In the genomic region with DNA sequence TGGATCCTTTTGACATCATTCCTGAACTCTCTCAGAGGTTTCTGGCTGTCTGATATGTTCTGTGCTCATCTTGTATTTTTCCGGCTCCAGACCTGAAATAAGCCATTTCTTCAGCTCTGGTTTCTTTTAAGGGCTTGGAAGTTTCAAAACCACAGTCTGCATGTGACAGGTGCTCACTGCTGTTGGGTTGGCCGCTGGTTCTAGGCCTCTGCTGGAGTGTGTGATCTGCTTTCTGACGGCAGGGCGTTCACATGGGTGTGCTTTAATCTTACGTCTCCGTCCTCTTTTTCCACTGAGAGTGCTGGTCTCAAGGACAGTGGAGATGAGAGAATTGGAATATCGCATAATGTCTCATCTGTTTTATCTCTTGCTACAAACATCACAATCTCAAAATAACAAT, we compare ENCODE assay signal across 29 cellular contexts. TPM values are rescaled to one million over a fixed set of nuclear protein-coding genes. Genes with fewer than 3 reads are reported as not detected.
DNase-seq lines count a peak whose midpoint lies in the region; ATAC-seq, FAIRE-seq and TF ChIP-seq lines count a peak whose summit lies in the region.
"Had no signal": no experiment of that assay in that cellular context is flagged by ENCODE, and none has a peak within 500 bp of the region (broad histone marks: within the 10 kb centered on the region; RNA-seq: fewer than 3 reads in every experiment).

No MANE protein-coding gene starts in this region.

- peaks cover 51% of the 10 kb centered on the region for H3K36me3 Mint-ChIP-seq in activated CD8-positive, alpha-beta memory T cell treated with anti-CD3 and anti-CD28 coated beads, Interleukin-2, amount 10 ng/mL, durations not matched to agents 7 days and 5 days
- peaks cover 24% of the 10 kb centered on the region for H3K36me3 Mint-ChIP-seq in CD8-positive, alpha-beta T cell
- H3K36me3 Mint-ChIP-seq in T-cell, result peaks cover 27% of the 10 kb centered on the region

- H3K27ac Mint-ChIP-seq in activated CD8-positive, alpha-beta memory T cell treated with anti-CD3 and anti-CD28 coated beads, Interleukin-2, amount 10 ng/mL, durations not matched to agents 7 days and 5 days, result peak overlapping the region; percentile 50
- peak overlapping the region; percentile 68 for H3K27ac Mint-ChIP-seq in CD8-positive, alpha-beta T cell
- H3K27ac Mint-ChIP-seq in T-cell, result peak overlapping the region; percentile 21 to 81
- H3K27ac Mint-ChIP-seq: B cell; endodermal cell; progenitor cell of endocrine pancreas; stimulated activated naive B cell treated with anti-CD40 and anti-IgM and Interleukin-4, amounts not matched to agents 10 μg/mL and 1 μg/mL and 100 μg/mL, for 72 hours had no signal

- H3K9ac ChIP-seq in smooth muscle cell (ENCODE audit: low read depth), result no peak overlapping the region
- H3K9ac ChIP-seq: KMS-11 had no signal

- no peak for TF ChIP-seq CTCF in CD8-positive, alpha-beta T cell (IDR thresholded peaks at IDR 0.05)
- TF ChIP-seq CTCF in smooth muscle cell (IDR thresholded peaks at IDR 0.05; ENCODE audit: borderline replicate concordance, insufficient read depth, poor library complexity, severe bottlenecking), result no peak

- H3K4me2 ChIP-seq in smooth muscle cell, result no peak overlapping the region
- H3K4me2 ChIP-seq: KMS-11 had no signal

- DNase-seq in activated CD8-positive, alpha-beta memory T cell treated with anti-CD3 and anti-CD28 coated beads, Interleukin-2, amount 10 ng/mL, durations not matched to agents 7 days and 5 days, result no peak
- no peak for DNase-seq in activated CD8-positive, alpha-beta memory T cell treated with anti-CD3 and anti-CD28 coated beads for 24 hours
- no peak for DNase-seq in CD8-positive, alpha-beta T cell
- DNase-seq in T-cell, result no peak
- DNase-seq in myocyte (ENCODE audit: low read depth), result peak; percentile 40
- DNase-seq in OCI-M2 (lab: John Stamatoyannopoulos, UW; ENCODE audit: unreplicated experiment), result no peak
- no peak for DNase-seq in smooth muscle cell (lab: John Stamatoyannopoulos, UW; ENCODE audit: unreplicated experiment)
- DNase-seq in GM19239 (ENCODE audit: insufficient read length, low spot score), result no peak
- DNase-seq: central memory CD4-positive, alpha-beta T cell; COR-L47; DMS79; endodermal cell; esophagus squamous epithelium; gastrocnemius medialis; GF-D8; hippocampal formation; left colon; mammary epithelial cell; NCI-H446 treated with DMSO at 0.1 percent for 48 hours; NCI-H82; right lobe of liver; stimulated activated CD4-positive, alpha-beta T cell treated with anti-CD3 and anti-CD28 coated beads, Interleukin-4, amount 100 ng/mL, for 4 hours; stimulated activated naive B cell treated with anti-CD40 and anti-IgM and Interleukin-4, amounts not matched to agents 10 μg/mL and 1 μg/mL and 100 μg/mL, for 72 hours had no signal

- H3K36me3 ChIP-seq in CD8-positive, alpha-beta T cell (ENCODE audit: insufficient read depth, low read length), result no peaks in the 10 kb centered on the region
- H3K36me3 ChIP-seq in smooth muscle cell (ENCODE audit: low read depth), result peaks cover 15% of the 10 kb centered on the region
- H3K36me3 ChIP-seq: right lobe of liver had no signal

- no peak overlapping the region for H3K27ac ChIP-seq in CD8-positive, alpha-beta T cell (ENCODE audit: low read depth, low read length)
- H3K27ac ChIP-seq in smooth muscle cell (ENCODE audit: low read depth), result no peak overlapping the region
- H3K27ac ChIP-seq: esophagus squamous epithelium, gastrocnemius medialis, KMS-11, right lobe of liver, SK-N-MC had no signal

- intact Hi-C loops in CD8-positive, alpha-beta T cell (cut with DNase I, micrococcal nuclease), result no loop called here

- FAIRE-seq in GM19239 (lab: Jason Lieb, UNC), result no peak

- H3K4me1 ChIP-seq in CD8-positive, alpha-beta T cell (ENCODE audit: insufficient read depth, low read length), result peaks cover 25% of the 10 kb centered on the region
- H3K4me1 ChIP-seq in smooth muscle cell (ENCODE audit: low read depth), result no peaks in the 10 kb centered on the region
- H3K4me1 ChIP-seq: esophagus squamous epithelium, gastrocnemius medialis had no signal

- no peak for ATAC-seq in activated CD8-positive, alpha-beta memory T cell treated with anti-CD3 and anti-CD28 coated beads, Interleukin-2, amount 10 ng/mL, durations not matched to agents 7 days and 5 days
- peak; percentile 16 for ATAC-seq in CD8-positive, alpha-beta T cell
- peak in 1 of 4 experiments; percentile 48 for ATAC-seq in T-cell (replicated peaks in 1 of 4)
- ATAC-seq: gastrocnemius medialis; HCT116; left colon; right lobe of liver; stimulated activated naive B cell treated with anti-CD40 and anti-IgM and Interleukin-4, amounts not matched to agents 10 μg/mL and 1 μg/mL and 100 μg/mL, for 72 hours had no signal

- no peaks in the 10 kb centered on the region for H3K9me3 ChIP-seq in CD8-positive, alpha-beta T cell (ENCODE audit: low read length)
- peaks cover 10% of the 10 kb centered on the region for H3K9me3 ChIP-seq in smooth muscle cell (replicated peaks; ENCODE audit: low read depth)

- POLR2A ChIA-PET in CD8-positive, alpha-beta T cell (lab: Charles Lee), result no interaction called here
- POLR2A ChIA-PET in T-cell (lab: Charles Lee), result no interaction called here

- 83% methylated on average over 7 of the region's 7 CpGs for WGBS in smooth muscle cell (ENCODE audit: low lambda C conversion rate)

- H3K27me3 Mint-ChIP-seq in activated CD8-positive, alpha-beta memory T cell treated with anti-CD3 and anti-CD28 coated beads, Interleukin-2, amount 10 ng/mL, durations not matched to agents 7 days and 5 days, result no peaks in the 10 kb centered on the region
- H3K27me3 Mint-ChIP-seq in CD8-positive, alpha-beta T cell (ENCODE audit: low read depth), result no peaks in the 10 kb centered on the region
- H3K27me3 Mint-ChIP-seq in T-cell, result no peaks in the 10 kb centered on the region
- H3K27me3 Mint-ChIP-seq: B cell; dendritic cell treated with granulocyte-macrophage colony-stimulating factor and Interleukin-4, amounts not matched to agents 40 ng/mL and 50 ng/mL, for 4 days; progenitor cell of endocrine pancreas; stimulated activated naive B cell treated with anti-CD40 and anti-IgM and Interleukin-4, amounts not matched to agents 10 μg/mL and 1 μg/mL and 100 μg/mL, for 72 hours had no signal

- no peak overlapping the region for H2AFZ ChIP-seq in smooth muscle cell (ENCODE audit: low read depth)

- peaks cover 5% of the 10 kb centered on the region for H3F3A ChIP-seq in smooth muscle cell (ENCODE audit: low read depth)

- peaks cover 97% of the 10 kb centered on the region for H3K79me2 ChIP-seq in smooth muscle cell (ENCODE audit: low read depth)

- H3K4me3 ChIP-seq in CD8-positive, alpha-beta T cell (ENCODE audit: low read depth, low read length), result no peak overlapping the region
- H3K4me3 ChIP-seq in smooth muscle cell, result no peak overlapping the region
- H3K4me3 ChIP-seq: esophagus squamous epithelium, gastrocnemius medialis, right lobe of liver, SK-N-MC had no signal

- CTCF ChIA-PET in activated CD8-positive, alpha-beta memory T cell treated with anti-CD3 and anti-CD28 coated beads, Interleukin-2, amount 10 ng/mL, durations not matched to agents 7 days and 5 days (lab: Charles Lee), result interaction anchor here (0.7 kb wide), 1 partner anchor 13 kb away, joined by 3 read pairs; no protein-coding TSS in a partner anchor
- CTCF ChIA-PET in CD8-positive, alpha-beta T cell (lab: Charles Lee), result no interaction called here
- CTCF ChIA-PET in T-cell (lab: Charles Lee), result no interaction called here

- peaks cover 12% of the 10 kb centered on the region for H3K9me3 Mint-ChIP-seq in activated CD8-positive, alpha-beta memory T cell treated with anti-CD3 and anti-CD28 coated beads, Interleukin-2, amount 10 ng/mL, durations not matched to agents 7 days and 5 days (ENCODE audit: low read depth)
- peaks cover 16% of the 10 kb centered on the region for H3K9me3 Mint-ChIP-seq in CD8-positive, alpha-beta T cell
- peaks cover 7 to 18% (median 8%) of the 10 kb centered on the region in 3 donors for H3K9me3 Mint-ChIP-seq in T-cell

- no peaks in the 10 kb centered on the region for H3K27me3 ChIP-seq in CD8-positive, alpha-beta T cell (ENCODE audit: insufficient read depth, low read length)
- no peaks in the 10 kb centered on the region for H3K27me3 ChIP-seq in smooth muscle cell (ENCODE audit: low read depth)
- H3K27me3 ChIP-seq: esophagus squamous epithelium, gastrocnemius medialis, right lobe of liver had no signal

- H3K4me1 Mint-ChIP-seq in activated CD8-positive, alpha-beta memory T cell treated with anti-CD3 and anti-CD28 coated beads, Interleukin-2, amount 10 ng/mL, durations not matched to agents 7 days and 5 days, result peaks cover 55% of the 10 kb centered on the region
- peaks cover 60% of the 10 kb centered on the region for H3K4me1 Mint-ChIP-seq in CD8-positive, alpha-beta T cell (ENCODE audit: low read depth)
- H3K4me1 Mint-ChIP-seq in T-cell, result peaks cover 57 to 70% (median 68%) of the 10 kb centered on the region in 3 donors
- H3K4me1 Mint-ChIP-seq: endodermal cell had no signal

- H4K20me1 ChIP-seq in smooth muscle cell (ENCODE audit: low read depth), result peaks cover 75% of the 10 kb centered on the region

- no peak overlapping the region for H3K4me3 Mint-ChIP-seq in activated CD8-positive, alpha-beta memory T cell treated with anti-CD3 and anti-CD28 coated beads, Interleukin-2, amount 10 ng/mL, durations not matched to agents 7 days and 5 days
- H3K4me3 Mint-ChIP-seq in CD8-positive, alpha-beta T cell, result no peak overlapping the region
- peak overlapping the region in 1 of 3 donors; percentile 29 for H3K4me3 Mint-ChIP-seq in T-cell
- H3K4me3 Mint-ChIP-seq: B cell; dendritic cell treated with granulocyte-macrophage colony-stimulating factor and Interleukin-4, amounts not matched to agents 40 ng/mL and 50 ng/mL, for 4 days; endodermal cell; stimulated activated naive B cell treated with anti-CD40 and anti-IgM and Interleukin-4, amounts not matched to agents 10 μg/mL and 1 μg/mL and 100 μg/mL, for 72 hours had no signal

RNA-seq across cellular contexts. Expression of gene ZBED4, which starts 10.3 kb away (rescaled TPM):
- 10 to 100 TPM; 24.1 to 25.7 TPM for total RNA-seq in activated CD8-positive, alpha-beta memory T cell treated with anti-CD3 and anti-CD28 coated beads, Interleukin-2, amount 10 ng/mL, durations not matched to agents 7 days and 5 days
- total RNA-seq in CD8-positive, alpha-beta T cell, result 10 to 100 TPM; 16.2 to 16.6 TPM
- total RNA-seq in T-cell (10 to 100 TPM; 16.7 to 19.5 (median 18.3) TPM), myocyte (13.1 and 15.3 TPM in 2 replicates), smooth muscle cell (16.6 and 16.8 TPM in 2 replicates)
- polyA plus RNA-seq in myocyte (2012), result 7.8 TPM
- polyA plus RNA-seq in smooth muscle cell, result 12.1 and 13.1 TPM in 2 replicates

RNA-seq across cellular contexts. Expression of gene BRD1, which starts 36.3 kb away (rescaled TPM):
- 10 to 100 TPM; 49.9 to 56.6 TPM for total RNA-seq in activated CD8-positive, alpha-beta memory T cell treated with anti-CD3 and anti-CD28 coated beads, Interleukin-2, amount 10 ng/mL, durations not matched to agents 7 days and 5 days
- 100 to 1,000 TPM; 159 to 167 TPM for total RNA-seq in CD8-positive, alpha-beta T cell
- total RNA-seq in T-cell (100 to 1,000 TPM in 2 of 5 donors, 10 to 100 TPM in 3; 86.4 to 140 (median 92.9) TPM), myocyte (20.1 and 21.4 TPM in 2 replicates), smooth muscle cell (18.3 and 20.5 TPM in 2 replicates)
- polyA plus RNA-seq in myocyte (2012), result 15.5 TPM
- 15.0 and 21.6 TPM in 2 replicates for polyA plus RNA-seq in smooth muscle cell

RNA-seq across cellular contexts. Expression of gene ALG12, which starts 54.3 kb away (rescaled TPM):
- total RNA-seq in activated CD8-positive, alpha-beta memory T cell treated with anti-CD3 and anti-CD28 coated beads, Interleukin-2, amount 10 ng/mL, durations not matched to agents 7 days and 5 days, result 10 to 100 TPM; 16.8 to 18.8 TPM
- 10 to 100 TPM; 11.4 to 15.2 TPM for total RNA-seq in CD8-positive, alpha-beta T cell
- 10 to 100 TPM; 15.7 to 22.1 (median 15.9) TPM for total RNA-seq in T-cell
- 23.4 and 24.5 TPM in 2 replicates for total RNA-seq in myocyte
- polyA plus RNA-seq in myocyte (2012), result 21.8 TPM
- 12.7 and 13.9 TPM in 2 replicates for total RNA-seq in smooth muscle cell
- 42.7 and 45.9 TPM in 2 replicates for polyA plus RNA-seq in smooth muscle cell

RNA-seq across cellular contexts. Expression of gene CRELD2, which starts 54.5 kb away (rescaled TPM):
- 10 to 100 TPM; 43.9 to 51.2 TPM for total RNA-seq in activated CD8-positive, alpha-beta memory T cell treated with anti-CD3 and anti-CD28 coated beads, Interleukin-2, amount 10 ng/mL, durations not matched to agents 7 days and 5 days
- total RNA-seq in CD8-positive, alpha-beta T cell, result 10 to 100 TPM; 26.3 to 28.1 TPM
- total RNA-seq in T-cell, result 10 to 100 TPM; 28.2 to 42.7 (median 39.6) TPM
- total RNA-seq in myocyte, result 63.0 and 120 TPM in 2 replicates
- polyA plus RNA-seq in myocyte (2012), result 75.8 TPM
- 47.4 and 52.7 TPM in 2 replicates for total RNA-seq in smooth muscle cell
- 100 and 127 TPM in 2 replicates for polyA plus RNA-seq in smooth muscle cell
